In genomic region chr15:90471126-90471525, GRCh38 we compare ENCODE assay signal across 21 cellular contexts. TPM values are rescaled to one million over a fixed set of nuclear protein-coding genes. Genes with fewer than 3 reads are reported as not detected.
DNase-seq lines count a peak whose midpoint lies in the region; ATAC-seq, FAIRE-seq and TF ChIP-seq lines count a peak whose summit lies in the region.
"Had no signal": no experiment of that assay in that cellular context is flagged by ENCODE, and none has a peak within 500 bp of the region (broad histone marks: within the 10 kb centered on the region; RNA-seq: fewer than 3 reads in every experiment).

No MANE protein-coding gene starts in this region.

- POLR2A ChIA-PET in CD8-positive, alpha-beta T cell (lab: Charles Lee): interaction anchor here (1.5 kb wide), 1 partner anchor 11 kb away, joined by 4 read pairs; no protein-coding TSS in a partner anchor
- POLR2A ChIA-PET in K562 (lab: Yijun Ruan, JAX): interaction anchor here (1.5 kb wide), 1 partner anchor 12 kb away, joined by 3 read pairs; no protein-coding TSS in a partner anchor

- H3K9me3 Mint-ChIP-seq in CD8-positive, alpha-beta T cell: no peaks in the 10 kb centered on the region
- H3K9me3 Mint-ChIP-seq in IgD-negative memory B cell: no peaks in the 10 kb centered on the region
- no peaks in the 10 kb centered on the region for H3K9me3 Mint-ChIP-seq in nephron

- TF ChIP-seq CTCF in CD8-positive, alpha-beta T cell (IDR thresholded peaks at IDR 0.05): no peak
- TF ChIP-seq CTCF in K562 (IDR thresholded peaks at IDR 0.05 in 2 of 3, conservative IDR thresholded peaks at IDR 0.05 in 1 of 3; ENCODE audit: insufficient read depth in 2 of 3, low read depth in 1 of 3, low read length in 3 of 3) (no peak), nephron (IDR thresholded peaks at IDR 0.05; ENCODE audit: unreplicated experiment in 3 of 3) (no peak)

- in situ Hi-C loops in K562 (cut with MboI): loop anchor here (10.0 kb wide), 2 partner anchors 336 to 574 kb away; no protein-coding TSS in a partner anchor

- no peaks in the 10 kb centered on the region for H3K27me3 ChIP-seq in CD8-positive, alpha-beta T cell (ENCODE audit: insufficient read depth, low read length)
- no peaks in the 10 kb centered on the region for H3K27me3 ChIP-seq in K562 (ENCODE audit: control insufficient read depth in 2 of 2, insufficient read depth in 2 of 2, low read length in 2 of 2)
- H3K27me3 ChIP-seq: BE2C, SJSA1 had no signal

- H3K36me3 Mint-ChIP-seq in CD8-positive, alpha-beta T cell: peaks cover 79% of the 10 kb centered on the region
- H3K36me3 Mint-ChIP-seq in IgD-negative memory B cell: no peaks in the 10 kb centered on the region
- H3K36me3 Mint-ChIP-seq in nephron (ENCODE audit: low read depth): peaks cover 31% of the 10 kb centered on the region

- no TSS peak for BruUV-seq in K562 (replicated peaks; lab: Mats Ljungman, UMichigan)

- H3K4me3 Mint-ChIP-seq in CD8-positive, alpha-beta T cell: no peak overlapping the region
- H3K4me3 Mint-ChIP-seq in IgD-negative memory B cell (no peak overlapping the region), nephron (no peak overlapping the region)

- H3K27me3 Mint-ChIP-seq in CD8-positive, alpha-beta T cell (ENCODE audit: low read depth): no peaks in the 10 kb centered on the region
- H3K27me3 Mint-ChIP-seq in IgD-negative memory B cell (no peaks in the 10 kb centered on the region), nephron (ENCODE audit: low read depth) (no peaks in the 10 kb centered on the region)

- no peaks in the 10 kb centered on the region for H4K20me1 ChIP-seq in K562 (replicated peaks; ENCODE audit: control insufficient read depth, insufficient read depth, low read length)

- H3K4me3 ChIP-seq in CD8-positive, alpha-beta T cell (ENCODE audit: low read depth, low read length): no peak overlapping the region
- no peak overlapping the region for H3K4me3 ChIP-seq in K562
- H3K4me3 ChIP-seq: GM12878, HAP-1, lung, PC-9, SJSA1, thoracic aorta had no signal

- H3K9me1 ChIP-seq in K562 (ENCODE audit: control insufficient read depth, insufficient read depth, low read length): no peaks in the 10 kb centered on the region

- H3K36me3 ChIP-seq in CD8-positive, alpha-beta T cell (ENCODE audit: insufficient read depth, low read length): peaks cover 26% of the 10 kb centered on the region
- peaks cover 38% of the 10 kb centered on the region for H3K36me3 ChIP-seq in K562 (ENCODE audit: control insufficient read depth, insufficient read depth, low read length)
- H3K36me3 ChIP-seq: BE2C had no signal

- intact Hi-C loops in CD8-positive, alpha-beta T cell (cut with DNase I, micrococcal nuclease): no loop called here
- intact Hi-C loops in K562 (cut with micrococcal nuclease): no loop called here

- H3K4me2 ChIP-seq in K562 (ENCODE audit: insufficient read depth, low read length): no peak overlapping the region
- H3K4me2 ChIP-seq: PC-9 had no signal

- no peak overlapping the region for H3K27ac ChIP-seq in CD8-positive, alpha-beta T cell (ENCODE audit: low read depth, low read length)
- 0 out of 3 replicates have a peak overlapping the region, but pooled peaks have one; percentile 4 for H3K27ac ChIP-seq in K562 (ENCODE audit: extremely low read depth, low read depth, low read length)
- H3K27ac ChIP-seq: PC-9, SJSA1 had no signal

- no peak overlapping the region for H2AFZ ChIP-seq in K562 (ENCODE audit: low read depth, low read length)
- H2AFZ ChIP-seq: PC-9 had no signal

- CTCF ChIA-PET in CD8-positive, alpha-beta T cell (lab: Charles Lee): interaction anchor here (2.4 kb wide), 1 partner anchor 11 kb away, joined by 6 read pairs; no protein-coding TSS in a partner anchor
- CTCF ChIA-PET in K562 (lab: Yijun Ruan, JAX; ENCODE audit: low intra/inter-chr PET ratio): no interaction called here

- no peak for TF ChIP-seq POLR2A in K562 (conservative IDR thresholded peaks at IDR 0.05)

- H3K9ac ChIP-seq in K562 (ENCODE audit: insufficient read depth in 1 of 2, low read depth in 2 of 2, low read length in 2 of 2): no peak overlapping the region

- no peak for TF ChIP-seq RAD21 in K562 (CRISPR knock-in tag; conservative IDR thresholded peaks at IDR 0.05 in 1 of 2, IDR thresholded peaks at IDR 0.05 in 1 of 2)

- H3K79me2 ChIP-seq in K562 (ENCODE audit: control insufficient read depth, insufficient read depth, low read length): no peaks in the 10 kb centered on the region

- FAIRE-seq in K562 (lab: Jason Lieb, UNC): no peak
- FAIRE-seq: GM12878, islet of Langerhans had no signal

- peaks cover 7% of the 10 kb centered on the region for H3K4me1 Mint-ChIP-seq in CD8-positive, alpha-beta T cell (ENCODE audit: low read depth)
- peaks cover 0 to 1% (median 0%) of the 10 kb centered on the region in 3 donors for H3K4me1 Mint-ChIP-seq in IgD-negative memory B cell
- peaks cover 32% of the 10 kb centered on the region for H3K4me1 Mint-ChIP-seq in nephron

- DNase-seq in CD8-positive, alpha-beta T cell: no peak
- DNase-seq in K562 (ENCODE audit: extremely low read depth in 1 of 4, low spot score in 3 of 4) (no peak), OCI-M2 (lab: John Stamatoyannopoulos, UW; ENCODE audit: unreplicated experiment) (no peak)
- DNase-seq in stimulated activated CD4-positive, alpha-beta T cell treated with anti-CD3 and anti-CD28 coated beads, Interleukin-1b, Interleukin-23, amount 100 ng/mL, for 48 hours: no peak
- DNase-seq: activated CD4-positive, alpha-beta T cell treated with anti-CD3 and anti-CD28 coated beads for 1 hour; activated T-cell treated with anti-CD3 and anti-CD28 coated beads for 4 hours; aorta; BE2C; GF-D8; NCI-H1092 treated with DMSO at 0.1 percent for 48 hours; PC-9; stimulated activated CD4-positive, alpha-beta T cell treated with anti-CD3 and anti-CD28 coated beads, Interleukin-4, amount 100 ng/mL, for 24 hours had no signal

- WGBS in K562 (ENCODE audit: insufficient coverage, low coverage, missing lambda C conversion rate): 94% methylated on average over 2 of the region's 3 CpGs

- no peak for TF ChIP-seq EP300 in K562 (IDR thresholded peaks at IDR 0.05; ENCODE audit: low read length)

- no peaks in the 10 kb centered on the region for H3K9me3 ChIP-seq in CD8-positive, alpha-beta T cell (ENCODE audit: low read length)
- no peaks in the 10 kb centered on the region for H3K9me3 ChIP-seq in K562 (replicated peaks; ENCODE audit: control insufficient read depth, insufficient read depth, low read depth, low read length)
- H3K9me3 ChIP-seq: BE2C, HAP-1, SJSA1, thoracic aorta had no signal

- no peaks in the 10 kb centered on the region for H3K4me1 ChIP-seq in CD8-positive, alpha-beta T cell (ENCODE audit: insufficient read depth, low read length)
- peaks cover 0 to 3% of the 10 kb centered on the region in 2 experiments; a peak in 1 of 5 replicates for H3K4me1 ChIP-seq in K562 (replicated peaks in 1 of 2; ENCODE audit: control insufficient read depth in 2 of 2, insufficient read depth in 2 of 2, low read length in 2 of 2)
- H3K4me1 ChIP-seq: BE2C, HAP-1, SJSA1 had no signal

- ATAC-seq in CD8-positive, alpha-beta T cell: no peak
- ATAC-seq in K562: no peak
- no peak for ATAC-seq in HG03108 (IDR thresholded peaks at IDR 0.05; ENCODE audit: unreplicated experiment)
- ATAC-seq: GM12878 had no signal

- peak overlapping the region; percentile 30 for H3K27ac Mint-ChIP-seq in CD8-positive, alpha-beta T cell
- H3K27ac Mint-ChIP-seq in IgD-negative memory B cell (peak overlapping the region in 2 of 3 donors; percentile 39 to 42), nephron (peak overlapping the region in 2 of 3 experiments; percentile 11 to 39)

TF ChIP-seq in K562, 482 proteins besides CTCF, POLR2A, EP300 and RAD21 (continues in another document):
- TF ChIP-seq POLR2G (IDR thresholded peaks at IDR 0.05; ENCODE audit: low read depth, low read length): no peak
- no peak for TF ChIP-seq SNRNP70 (optimal IDR thresholded peaks at IDR 0.05; ENCODE audit: low read depth, low read length)
- TF ChIP-seq TEAD2 (tag; IDR thresholded peaks at IDR 0.05): no peak
- no peak for TF ChIP-seq CAMTA2 (CRISPR knock-in tag; conservative IDR thresholded peaks at IDR 0.05)
- TF ChIP-seq ATF3 (IDR thresholded peaks at IDR 0.05): no peak
- TF ChIP-seq ATF3 (CRISPR knock-in tag; conservative IDR thresholded peaks at IDR 0.05): no peak

RNA-seq across cellular contexts. Expression of gene CRTC3, which starts 58.6 kb away (rescaled TPM):
- total RNA-seq in CD8-positive, alpha-beta T cell: 10 to 100 TPM; 74.0 to 77.9 TPM
- polyA plus RNA-seq in IgD-negative memory B cell: 25.9 TPM
- total RNA-seq in K562 (2011; cell fraction: chromatin; rRNA removed; ENCODE audit: low replicate concordance): 42.0 and 91.0 TPM in 2 replicates
- total RNA-seq in K562 (2011; cell fraction: nucleolus; rRNA removed): 25.7 and 27.0 TPM in 2 replicates
- 50.7 and 99.0 TPM in 2 replicates for total RNA-seq in K562 (2011; cell fraction: nucleoplasm; rRNA removed)
- total RNA-seq in K562 (2014; rRNA removed): 7.5 and 9.1 TPM in 2 replicates
- 9.4 and 10.0 TPM in 2 replicates for total RNA-seq in K562 (2014; rRNA removed; fragmentation: Illumina TruSeq; extraction: Trizol)
- total RNA-seq in K562 (2015; rRNA removed; fragmentation: Illumina TruSeq; extraction: Trizol): 11.3 and 11.6 TPM in 2 replicates
- 18.5 and 19.0 TPM in 2 replicates for total RNA-seq in K562 (2021)
- polyA plus RNA-seq in K562 (2011; rRNA removed): 14.1 and 17.2 TPM in 2 replicates
- polyA plus RNA-seq in K562 (2011; cell fraction: cytosol; rRNA removed): 8.3 and 11.0 TPM in 2 replicates
- 17.7 and 22.6 TPM in 2 replicates for polyA plus RNA-seq in K562 (2011; cell fraction: nucleus; rRNA removed)
- polyA plus RNA-seq in K562 (2012): 12.6 and 15.1 TPM in 2 replicates
- polyA plus RNA-seq in K562 (2014; fragmentation: Illumina TruSeq; extraction: Trizol): 12.7 and 13.8 TPM in 2 replicates
- polyA plus RNA-seq in K562 (2014; fragmentation: Nextera tagmentation; extraction: Ambion mirVana): 1 to 10 TPM; 1.2 to 2.1 TPM
- 9.1 and 11.7 TPM in 2 replicates for polyA plus RNA-seq in K562 (2014; rRNA removed)
- 21.2 and 24.0 TPM in 2 replicates for polyA minus RNA-seq in K562 (2011; rRNA and poly(A)+ RNA removed)
- polyA minus RNA-seq in K562 (2011; cell fraction: cytosol; rRNA and poly(A)+ RNA removed): 10.8 and 14.3 TPM in 2 replicates
- 14.9 and 20.8 TPM in 2 replicates for polyA minus RNA-seq in K562 (2011; cell fraction: nucleus; rRNA and poly(A)+ RNA removed)
